In genomic region chr17:44002141-44002848, GRCh38 we compare ENCODE assay signal across 19 cellular contexts. TPM values are rescaled to one million over a fixed set of nuclear protein-coding genes. Genes with fewer than 3 reads are reported as not detected.
DNase-seq lines count a peak whose midpoint lies in the region; ATAC-seq, FAIRE-seq and TF ChIP-seq lines count a peak whose summit lies in the region.
"Had no signal": no experiment of that assay in that cellular context is flagged by ENCODE, and none has a peak within 500 bp of the region (broad histone marks: within the 10 kb centered on the region; RNA-seq: fewer than 3 reads in every experiment).

No MANE protein-coding gene starts in this region.

- H3K36me3 ChIP-seq in fibroblast of lung (ENCODE audit: control insufficient read depth, insufficient read depth, low read length) (no peaks in the 10 kb centered on the region), skeletal muscle satellite cell (ENCODE audit: insufficient read depth, low read length) (peaks cover 2% of the 10 kb centered on the region), Peyer's patch (peaks cover 0 to 1% (median 0%) of the 10 kb centered on the region in 3 donors)
- H3K36me3 ChIP-seq: sigmoid colon had no signal

- H3K4me3 ChIP-seq in fibroblast of lung (replicated peaks in 1 of 4; ENCODE audit: control extremely low read depth in 1 of 4, insufficient read depth in 1 of 4, low read depth in 3 of 4, low read length in 4 of 4) (no peak overlapping the region), skeletal muscle satellite cell (ENCODE audit: low read length) (no peak overlapping the region), Peyer's patch (no peak overlapping the region)
- H3K4me3 ChIP-seq: GM12878, sigmoid colon, testis had no signal

- no peak for ATAC-seq in HG03432 (IDR thresholded peaks at IDR 0.05; ENCODE audit: unreplicated experiment)
- ATAC-seq: activated T-helper 17 cell treated with anti-CD3 and anti-CD28 coated beads, Interleukin-2, amount 50 U/mL, for 72 hours; GM12878 had no signal

- H3K9ac ChIP-seq in fibroblast of lung (ENCODE audit: insufficient read depth, low read length), result no peak overlapping the region
- H3K9ac ChIP-seq in skeletal muscle satellite cell (ENCODE audit: low read depth, low read length), result peak overlapping the region; percentile 40

- H3K4me2 ChIP-seq in fibroblast of lung (ENCODE audit: extremely low read depth, insufficient read depth, low read length) (no peak overlapping the region), skeletal muscle satellite cell (ENCODE audit: low read length) (peak overlapping the region; percentile 46)

- peak; percentile 15 for FAIRE-seq in H54 (lab: Jason Lieb, UNC)
- FAIRE-seq: GM12878, islet of Langerhans had no signal

- no peaks in the 10 kb centered on the region for H3K9me3 ChIP-seq in fibroblast of lung (ENCODE audit: control insufficient read depth, insufficient read depth, low read depth, low read length)
- H3K9me3 ChIP-seq in skeletal muscle satellite cell (replicated peaks; ENCODE audit: low read length), result no peaks in the 10 kb centered on the region
- H3K9me3 ChIP-seq in Peyer's patch, result no peaks in the 10 kb centered on the region
- H3K9me3 ChIP-seq: sigmoid colon, testis had no signal

- H3K4me1 ChIP-seq in fibroblast of lung (ENCODE audit: control insufficient read depth, extremely low read depth, insufficient read depth, low read length), result peaks cover 8% of the 10 kb centered on the region
- peaks cover 51% of the 10 kb centered on the region for H3K4me1 ChIP-seq in skeletal muscle satellite cell (ENCODE audit: control insufficient read depth, insufficient read depth, low read length)
- peaks cover 0 to 26% (median 12%) of the 10 kb centered on the region in 4 donors for H3K4me1 ChIP-seq in Peyer's patch

- TF ChIP-seq CTCF in fibroblast of lung (conservative IDR thresholded peaks at IDR 0.05 in 1 of 2, IDR thresholded peaks at IDR 0.05 in 1 of 2; ENCODE audit: low read depth in 1 of 2, low read length in 2 of 2) (no peak), Peyer's patch (IDR thresholded peaks at IDR 0.05) (no peak)

- no peak overlapping the region for H3K27ac ChIP-seq in fibroblast of lung (ENCODE audit: insufficient read depth, low read length)
- no peak overlapping the region for H3K27ac ChIP-seq in Peyer's patch
- H3K27ac ChIP-seq: sigmoid colon, testis had no signal

- H4K20me1 ChIP-seq in fibroblast of lung (ENCODE audit: control insufficient read depth, extremely low read depth, insufficient read depth, low read length), result no peaks in the 10 kb centered on the region

- H2AFZ ChIP-seq in fibroblast of lung (ENCODE audit: low read length), result no peak overlapping the region

- H3K79me2 ChIP-seq in fibroblast of lung (ENCODE audit: control insufficient read depth, insufficient read depth, low read length), result no peaks in the 10 kb centered on the region

- TF ChIP-seq POLR2A in H54 (IDR thresholded peaks at IDR 0.05; ENCODE audit: low read depth, low read length) (no peak), Peyer's patch (IDR thresholded peaks at IDR 0.05) (no peak)

- H3K27me3 ChIP-seq in fibroblast of lung (ENCODE audit: control insufficient read depth, insufficient read depth, low read length) (no peaks in the 10 kb centered on the region), skeletal muscle satellite cell (ENCODE audit: control insufficient read depth, insufficient read depth, low read length) (no peaks in the 10 kb centered on the region), Peyer's patch (peaks cover 0 to 6% of the 10 kb centered on the region in 2 donors)
- H3K27me3 ChIP-seq: testis had no signal

- DNase-seq in H54 (ENCODE audit: insufficient read length, low spot score) (peak; percentile 62), SW 1271 (lab: John Stamatoyannopoulos, UW) (peak; percentile 72 to 81), fibroblast of lung (ENCODE audit: low read depth in 2 of 2) (peak; percentile 54 to 88), Peyer's patch (no peak), D341Med (ENCODE audit: low spot score) (no peak)
- DNase-seq: activated CD4-positive, alpha-beta T cell treated with anti-CD3 and anti-CD28 coated beads, Interleukin-2, amount 50 U/mL, for 1 hour; DMS 273 treated with DMSO at 0.1 percent for 48 hours; naive B cell; NCI-H2029 treated with DMSO at 0.1 percent for 48 hours; sigmoid colon; T-helper 2 cell; testis had no signal

RNA-seq across cellular contexts. Expression of gene NAGS, which starts 2.1 kb away (rescaled TPM):
- 3.3 and 7.4 TPM in 2 replicates for total RNA-seq in fibroblast of lung
- polyA plus RNA-seq in fibroblast of lung, result 0.58 and 0.95 TPM in 2 replicates
- polyA plus RNA-seq in fibroblast of lung (2012), result 0.78 and 1.9 TPM in 2 replicates
- 0.30 TPM in 1 of 2 replicates, not detected in the other for polyA minus RNA-seq in fibroblast of lung (ENCODE audit: low replicate concordance)
- total RNA-seq in skeletal muscle satellite cell (2012; rRNA removed), result 43.7 and 46.9 TPM in 2 replicates
- 10 to 100 TPM in 3 of 4 donors, 1 to 10 TPM in 1; 8.3 to 74.1 (median 57.3) TPM for total RNA-seq in Peyer's patch

RNA-seq across cellular contexts. Expression of gene TMEM101, which starts 12.5 kb away (rescaled TPM):
- total RNA-seq in fibroblast of lung (99.4 and 107 TPM in 2 replicates), Peyer's patch (10 to 100 TPM in 3 of 4 donors, 1 to 10 TPM in 1; 8.3 to 20.9 (median 17.5) TPM)
- polyA plus RNA-seq in fibroblast of lung, result 26.0 and 32.3 TPM in 2 replicates
- polyA plus RNA-seq in fibroblast of lung (2012), result 26.5 and 33.9 TPM in 2 replicates
- 54.5 and 98.6 TPM in 2 replicates for polyA minus RNA-seq in fibroblast of lung (ENCODE audit: low replicate concordance)
- 33.9 and 39.8 TPM in 2 replicates for total RNA-seq in skeletal muscle satellite cell (2012; rRNA removed)

RNA-seq across cellular contexts. Expression of gene PYY, which starts 48.6 kb away (rescaled TPM):
- 0.33 TPM in 1 of 2 replicates, not detected in the other for total RNA-seq in fibroblast of lung
- not detected in 2 replicates for polyA plus RNA-seq in fibroblast of lung
- not detected in 2 replicates for polyA plus RNA-seq in fibroblast of lung (2012)
- not detected in 2 replicates for polyA minus RNA-seq in fibroblast of lung (ENCODE audit: low replicate concordance)
- total RNA-seq in skeletal muscle satellite cell (2012; rRNA removed), result under 0.01 TPM in 1 of 2 replicates, not detected in the other
- total RNA-seq in Peyer's patch, result 10 to 100 TPM in 2 of 4 donors, 1 to 10 TPM in 1, not detected in 1; 7.5 to 58.0 (median 27.5) TPM
- total RNA-seq: activated T-helper 17 cell treated with anti-CD3 and anti-CD28 coated beads, Interleukin-2, amount 50 U/mL, for 72 hours; GM12878 had no signal
- polyA plus RNA-seq: esophagus, IgD-negative memory B cell had no signal

Comparison
In these comparisons a context has a peak if more than half of its experiments do, and no peak if none do; other contexts are left out.
1. DNase-seq: peak in H54 (single experiment), SW 1271 (2 of 2) and fibroblast of lung (2 of 2); none in Peyer's patch (0 of 3) and D341Med (single experiment).